1 cellular context compared by ENCODE assay signal in genomic region chr12:95977764-95978305, GRCh38.
TF ChIP-seq lines count a peak whose summit lies in the region.

No MANE protein-coding gene starts in this region.

TF ChIP-seq in HepG2, 621 proteins besides CTCF, POLR2A, EP300 and RAD21:
- TF ChIP-seq SRSF1 (optimal IDR thresholded peaks at IDR 0.05; ENCODE audit: low read depth, low read length) (no peak), FOXM1 (CRISPR knock-in tag; IDR thresholded peaks at IDR 0.05) (no peak), KLF16 (CRISPR knock-in tag; IDR thresholded peaks at IDR 0.05) (no peak), ZNF362 (CRISPR knock-in tag; IDR thresholded peaks at IDR 0.05; ENCODE audit: borderline replicate concordance) (0 out of 2 replicates have a peak, but pooled peaks have one; percentile 29), ATF6 (CRISPR knock-in tag; conservative IDR thresholded peaks at IDR 0.05) (no peak), ZNF687 (CRISPR knock-in tag; IDR thresholded peaks at IDR 0.05) (peak; percentile 58), ZNF329 (CRISPR knock-in tag; IDR thresholded peaks at IDR 0.05; ENCODE audit: low read depth) (0 out of 2 replicates have a peak, but pooled peaks have one; percentile 43)
